Comparison of ENCODE assay signal across 17 cellular contexts in genomic region chr5:56496581-56497063, GRCh38.
DNase-seq lines count a peak whose midpoint lies in the region; ATAC-seq and TF ChIP-seq lines count a peak whose summit lies in the region.
"Had no signal": no experiment of that assay in that cellular context is flagged by ENCODE, and none has a peak within 500 bp of the region (broad histone marks: within the 10 kb centered on the region; RNA-seq: fewer than 3 reads in every experiment).

No MANE protein-coding gene starts in this region.

- POLR2A ChIA-PET in activated CD4-positive, alpha-beta T cell treated with anti-CD3 and anti-CD28 coated beads for 36 hours (lab: Charles Lee): no interaction called here

- H3K27ac ChIP-seq in CD4-positive, CD25-positive, alpha-beta regulatory T cell (ENCODE audit: insufficient read depth, low read length, poor library complexity, severe bottlenecking): no peak overlapping the region
- no peak overlapping the region for H3K27ac ChIP-seq in thyroid gland
- H3K27ac ChIP-seq: right lobe of liver, transverse colon had no signal

- no peak for DNase-seq in CD4-positive, CD25-positive, alpha-beta regulatory T cell
- DNase-seq in NCI-H146 (lab: John Stamatoyannopoulos, UW) (peak; percentile 65), SK-N-DZ (ENCODE audit: low spot score) (peak; percentile 77), left kidney (ENCODE audit: low read depth, low spot score) (peak; percentile 22), NCI-H446 treated with DMSO at 0.1 percent for 48 hours (lab: John Stamatoyannopoulos, UW) (no peak), thyroid gland (no peak)
- no peak for DNase-seq in activated CD4-positive, alpha-beta T cell treated with anti-CD3 and anti-CD28 coated beads for 36 hours
- DNase-seq in stimulated activated CD4-positive, alpha-beta T cell treated with anti-CD3 and anti-CD28 coated beads, Interleukin-4, amount 100 ng/mL, for 4 hours: no peak
- DNase-seq: activated effector memory CD4-positive, alpha-beta T cell treated with Interleukin-2 at 50 U/mL for 16 hours; anterior cingulate cortex; DND-41; mesendoderm; NCI-H526 treated with DMSO at 0.1 percent for 48 hours; right lobe of liver; stimulated activated CD4-positive, alpha-beta T cell treated with anti-CD3 and anti-CD28 coated beads, Interleukin-4, amount 100 ng/mL, for 1 hour; transverse colon had no signal

- peaks cover 4% of the 10 kb centered on the region for H3K4me1 ChIP-seq in CD4-positive, CD25-positive, alpha-beta regulatory T cell (ENCODE audit: control insufficient read depth, insufficient read depth, low read length, poor library complexity, severe bottlenecking)
- peaks cover 34% of the 10 kb centered on the region in 2 donors for H3K4me1 ChIP-seq in thyroid gland
- H3K4me1 ChIP-seq: right lobe of liver, transverse colon had no signal

- no peaks in the 10 kb centered on the region for H3K36me3 Mint-ChIP-seq in CD4-positive, CD25-positive, alpha-beta regulatory T cell
- no peaks in the 10 kb centered on the region for H3K36me3 Mint-ChIP-seq in activated CD4-positive, alpha-beta T cell treated with anti-CD3 and anti-CD28 coated beads for 36 hours (ENCODE audit: low read depth)

- H3K4me3 Mint-ChIP-seq in CD4-positive, CD25-positive, alpha-beta regulatory T cell: peak overlapping the region in 1 of 4 donors; percentile 49
- H3K4me3 Mint-ChIP-seq in activated CD4-positive, alpha-beta T cell treated with anti-CD3 and anti-CD28 coated beads for 36 hours: no peak overlapping the region

- WGBS in thyroid gland, 2 donors: 72 to 85% methylated on average over 5 of the region's 5 CpGs

- no peak for ATAC-seq in CD4-positive, CD25-positive, alpha-beta regulatory T cell (ENCODE audit: low read depth in 2 of 2)
- ATAC-seq in activated CD4-positive, alpha-beta T cell treated with anti-CD3 and anti-CD28 coated beads for 36 hours: no peak
- ATAC-seq: Right ventricle myocardium inferior had no signal

- peak overlapping the region; percentile 16 for H3K4me3 ChIP-seq in CD4-positive, CD25-positive, alpha-beta regulatory T cell (ENCODE audit: low read depth, low read length)
- H3K4me3 ChIP-seq in thyroid gland (replicated peaks in 1 of 3): no peak overlapping the region
- H3K4me3 ChIP-seq: right lobe of liver, transverse colon had no signal

- H3K36me3 ChIP-seq in CD4-positive, CD25-positive, alpha-beta regulatory T cell (ENCODE audit: control insufficient read depth, insufficient read depth, low read length): no peaks in the 10 kb centered on the region
- no peaks in the 10 kb centered on the region for H3K36me3 ChIP-seq in thyroid gland
- H3K36me3 ChIP-seq: right lobe of liver, transverse colon had no signal

- no peaks in the 10 kb centered on the region for H3K9me3 Mint-ChIP-seq in CD4-positive, CD25-positive, alpha-beta regulatory T cell
- H3K9me3 Mint-ChIP-seq in activated CD4-positive, alpha-beta T cell treated with anti-CD3 and anti-CD28 coated beads for 36 hours (ENCODE audit: low read depth): no peaks in the 10 kb centered on the region

- CTCF ChIA-PET in activated CD4-positive, alpha-beta T cell treated with anti-CD3 and anti-CD28 coated beads for 36 hours (lab: Charles Lee): no interaction called here

- H3K27ac Mint-ChIP-seq in CD4-positive, CD25-positive, alpha-beta regulatory T cell: peak overlapping the region in 2 of 3 donors; percentile 3 to 44
- no peak overlapping the region for H3K27ac Mint-ChIP-seq in activated CD4-positive, alpha-beta T cell treated with anti-CD3 and anti-CD28 coated beads for 36 hours

- TF ChIP-seq CTCF in thyroid gland (IDR thresholded peaks at IDR 0.05): no peak

- H3K27me3 ChIP-seq in CD4-positive, CD25-positive, alpha-beta regulatory T cell (ENCODE audit: control insufficient read depth, insufficient read depth, low read length): no peaks in the 10 kb centered on the region
- H3K27me3 ChIP-seq in thyroid gland: no peaks in the 10 kb centered on the region
- H3K27me3 ChIP-seq: right lobe of liver, transverse colon had no signal

- TF ChIP-seq POLR2A in thyroid gland (IDR thresholded peaks at IDR 0.05): no peak

- no peaks in the 10 kb centered on the region for H3K9me3 ChIP-seq in CD4-positive, CD25-positive, alpha-beta regulatory T cell (ENCODE audit: control insufficient read depth in 2 of 2, low read length in 2 of 2)
- no peaks in the 10 kb centered on the region for H3K9me3 ChIP-seq in thyroid gland
- H3K9me3 ChIP-seq: right lobe of liver, transverse colon had no signal

- H3K4me1 Mint-ChIP-seq in CD4-positive, CD25-positive, alpha-beta regulatory T cell: peaks cover 2 to 23% (median 17%) of the 10 kb centered on the region in 4 donors
- H3K4me1 Mint-ChIP-seq in activated CD4-positive, alpha-beta T cell treated with anti-CD3 and anti-CD28 coated beads for 36 hours: peaks cover 25% of the 10 kb centered on the region

- intact Hi-C loops in activated CD4-positive, alpha-beta T cell treated with anti-CD3 and anti-CD28 coated beads for 36 hours (cut with DNase I, micrococcal nuclease): no loop called here
- intact Hi-C loops in thyroid gland (cut with DNase I): no loop called here

- H3K27me3 Mint-ChIP-seq in CD4-positive, CD25-positive, alpha-beta regulatory T cell: no peaks in the 10 kb centered on the region
- no peaks in the 10 kb centered on the region for H3K27me3 Mint-ChIP-seq in activated CD4-positive, alpha-beta T cell treated with anti-CD3 and anti-CD28 coated beads for 36 hours

Comparison
In these comparisons a context has a peak if more than half of its experiments do, and no peak if none do; other contexts are left out.
1. DNase-seq: peak in NCI-H146 (single experiment), SK-N-DZ (single experiment) and left kidney (single experiment); none in CD4-positive, CD25-positive, alpha-beta regulatory T cell (0 of 3), NCI-H446 treated with DMSO at 0.1 percent for 48 hours (single experiment), activated CD4-positive, alpha-beta T cell treated with anti-CD3 and anti-CD28 coated beads for 36 hours (single experiment), stimulated activated CD4-positive, alpha-beta T cell treated with anti-CD3 and anti-CD28 coated beads, Interleukin-4, amount 100 ng/mL, for 4 hours (0 of 2) and thyroid gland (0 of 2).